In genomic region chr1:205756552-205756951, GRCh38 we compare ENCODE assay signal across 23 cellular contexts.
"Had no signal": no experiment of that assay in that cellular context is flagged by ENCODE, and none has a peak within 500 bp of the region (broad histone marks: within the 10 kb centered on the region; RNA-seq: fewer than 3 reads in every experiment).

No MANE protein-coding gene starts in this region.

- H3K27ac ChIP-seq: colonic mucosa, coronary artery, dorsolateral prefrontal cortex, epithelial cell of prostate, esophagus muscularis mucosa, esophagus squamous epithelium, foreskin keratinocyte, gastrocnemius medialis, gastroesophageal sphincter, heart left ventricle, heart right ventricle had no signal

- H3K36me3 ChIP-seq: colonic mucosa, esophagus muscularis mucosa, esophagus squamous epithelium, gastrocnemius medialis, gastroesophageal sphincter, heart left ventricle, heart right ventricle had no signal

- H3K9me3 ChIP-seq: colonic mucosa, esophagus muscularis mucosa, esophagus squamous epithelium, gastrocnemius medialis, gastroesophageal sphincter, heart left ventricle, heart right ventricle had no signal

- DNase-seq: colonic mucosa; cortex of kidney; dermis blood vessel endothelial cell; dorsolateral prefrontal cortex; effector CD4-positive, alpha-beta T cell; effector CD8-positive, alpha-beta T cell; effector memory CD4-positive, alpha-beta T cell; effector memory CD8-positive, alpha-beta T cell; endodermal cell; erythroblast; esophagus squamous epithelium; foreskin fibroblast; foreskin keratinocyte; foreskin melanocyte; gastrocnemius medialis; glutamatergic neuron; head of caudate nucleus; heart left ventricle; heart right ventricle had no signal

- H3K4me3 ChIP-seq: colonic mucosa, coronary artery, dorsolateral prefrontal cortex, esophagus muscularis mucosa, esophagus squamous epithelium, gastrocnemius medialis, gastroesophageal sphincter, heart left ventricle, heart right ventricle had no signal

- H3K4me1 ChIP-seq: colonic mucosa, esophagus muscularis mucosa, foreskin keratinocyte, gastrocnemius medialis, gastroesophageal sphincter, heart left ventricle, heart right ventricle had no signal
